In genomic region chr15:74242296-74242929, GRCh38 we compare ENCODE assay signal across 14 cellular contexts. TPM values are rescaled to one million over a fixed set of nuclear protein-coding genes. Genes with fewer than 3 reads are reported as not detected.
DNase-seq lines count a peak whose midpoint lies in the region; ATAC-seq, FAIRE-seq and TF ChIP-seq lines count a peak whose summit lies in the region.
"Had no signal": no experiment of that assay in that cellular context is flagged by ENCODE, and none has a peak within 500 bp of the region (broad histone marks: within the 10 kb centered on the region; RNA-seq: fewer than 3 reads in every experiment).

No MANE protein-coding gene starts in this region.

- no peaks in the 10 kb centered on the region for H3K79me2 ChIP-seq in SK-N-SH (ENCODE audit: insufficient read depth)

- CTCF ChIA-PET in SK-N-SH (lab: Yijun Ruan, JAX): interaction anchor here (0.8 to 2.6 kb wide), 11 partner anchors 8 to 114 kb away, joined by 3 to 14 read pairs (median 4); no protein-coding TSS in a partner anchor
- CTCF ChIA-PET in activated CD8-positive, alpha-beta T cell treated with anti-CD3 and anti-CD28 coated beads for 36 hours (lab: Charles Lee): interaction anchor here (1.1 kb wide), 1 partner anchor 114 kb away, joined by 3 read pairs; no protein-coding TSS in a partner anchor

- TF ChIP-seq EP300 in SK-N-SH (IDR thresholded peaks at IDR 0.05; ENCODE audit: borderline replicate concordance in 1 of 2, low read depth in 1 of 2, low read length in 1 of 2): peak in 1 of 2 experiments; percentile 32; a peak in 1 of 4 replicates

- H3K4me3 ChIP-seq in SK-N-SH (ENCODE audit: low read depth in 2 of 2, low read length in 1 of 2) (no peak overlapping the region), left ventricle myocardium inferior (no peak overlapping the region)
- H3K4me3 ChIP-seq: ovary had no signal

- H3K9me3 Mint-ChIP-seq in activated CD8-positive, alpha-beta T cell treated with anti-CD3 and anti-CD28 coated beads for 36 hours: no peaks in the 10 kb centered on the region
- H3K9me3 Mint-ChIP-seq: stimulated activated naive CD8-positive, alpha-beta T cell treated with anti-CD3 and anti-CD28 coated beads, Interleukin-15, Interleukin-2, amounts not matched to agents 100 ng/mL and 50 ng/mL, for 24 hours had no signal

- H3K27ac Mint-ChIP-seq in activated CD8-positive, alpha-beta T cell treated with anti-CD3 and anti-CD28 coated beads for 36 hours: no peak overlapping the region
- H3K27ac Mint-ChIP-seq: stimulated activated naive CD8-positive, alpha-beta T cell treated with anti-CD3 and anti-CD28 coated beads, Interleukin-15, Interleukin-2, amounts not matched to agents 100 ng/mL and 50 ng/mL, for 24 hours had no signal

- ATAC-seq in activated CD8-positive, alpha-beta T cell treated with anti-CD3 and anti-CD28 coated beads for 36 hours: no peak
- ATAC-seq in HG02852 (IDR thresholded peaks at IDR 0.05; ENCODE audit: unreplicated experiment): no peak

- no peaks in the 10 kb centered on the region for H3K36me3 Mint-ChIP-seq in activated CD8-positive, alpha-beta T cell treated with anti-CD3 and anti-CD28 coated beads for 36 hours (ENCODE audit: low read depth)

- POLR2A ChIA-PET in SK-N-SH (lab: Yijun Ruan, JAX): interaction anchor here (1.1 to 2.1 kb wide), 4 partner anchors 14 to 50 kb away, joined by 3 to 5 read pairs (median 3); no protein-coding TSS in a partner anchor
- POLR2A ChIA-PET in activated CD8-positive, alpha-beta T cell treated with anti-CD3 and anti-CD28 coated beads for 36 hours (lab: Charles Lee): no interaction called here

- DNase-seq in H54 (ENCODE audit: insufficient read length, low spot score) (peak; percentile 74), SK-N-SH (peak; percentile 57), left ventricle myocardium inferior (no peak), renal cortical epithelial cell (ENCODE audit: low read depth) (peak; percentile 50), NCI-H187 (lab: John Stamatoyannopoulos, UW) (no peak)
- no peak for DNase-seq in activated CD8-positive, alpha-beta T cell treated with anti-CD3 and anti-CD28 coated beads for 36 hours
- DNase-seq: DMS153, kidney glomerular epithelial cell, MM.1S, NCI-H446 treated with DMSO at 0.1 percent for 48 hours, ovary had no signal

- intact Hi-C loops in left ventricle myocardium inferior (cut with micrococcal nuclease): no loop called here
- intact Hi-C loops in activated CD8-positive, alpha-beta T cell treated with anti-CD3 and anti-CD28 coated beads for 36 hours (cut with micrococcal nuclease): no loop called here

- no peaks in the 10 kb centered on the region for H3K27me3 ChIP-seq in SK-N-SH (ENCODE audit: insufficient read depth)
- peaks cover 25% of the 10 kb centered on the region for H3K27me3 ChIP-seq in left ventricle myocardium inferior (ENCODE audit: low read depth)
- H3K27me3 ChIP-seq: ovary had no signal

- H3K9me3 ChIP-seq in SK-N-SH: no peaks in the 10 kb centered on the region
- no peaks in the 10 kb centered on the region for H3K9me3 ChIP-seq in left ventricle myocardium inferior (replicated peaks)
- H3K9me3 ChIP-seq: ovary had no signal

- WGBS in SK-N-SH (ENCODE audit: low lambda C conversion rate): 50% methylated on average over 4 of the region's 10 CpGs

- H3K27me3 Mint-ChIP-seq in activated CD8-positive, alpha-beta T cell treated with anti-CD3 and anti-CD28 coated beads for 36 hours: peaks cover 14% of the 10 kb centered on the region

- no peak for FAIRE-seq in H54 (lab: Jason Lieb, UNC)

- peaks cover 52 to 69% of the 10 kb centered on the region in 2 experiments for H3K4me1 ChIP-seq in SK-N-SH (ENCODE audit: control insufficient read depth in 1 of 2, insufficient read depth in 2 of 2, low read depth in 1 of 2, low read length in 1 of 2)
- H3K4me1 ChIP-seq in left ventricle myocardium inferior: peaks cover 56% of the 10 kb centered on the region

- peak overlapping the region; percentile 37; the same call in 1 of the 2 replicates for H3K4me2 ChIP-seq in SK-N-SH

- TF ChIP-seq CTCF in SK-N-SH (IDR thresholded peaks at IDR 0.05): no peak
- TF ChIP-seq CTCF in left ventricle myocardium inferior (IDR thresholded peaks at IDR 0.05; ENCODE audit: borderline replicate concordance): no peak
- TF ChIP-seq CTCF in activated CD8-positive, alpha-beta T cell treated with anti-CD3 and anti-CD28 coated beads for 36 hours (IDR thresholded peaks at IDR 0.05): no peak

- no peaks in the 10 kb centered on the region for H3K9me2 ChIP-seq in SK-N-SH

- TF ChIP-seq RAD21 in SK-N-SH (IDR thresholded peaks at IDR 0.05; ENCODE audit: low read length): no peak

- peaks cover 7% of the 10 kb centered on the region for H3K4me1 Mint-ChIP-seq in activated CD8-positive, alpha-beta T cell treated with anti-CD3 and anti-CD28 coated beads for 36 hours (ENCODE audit: low read depth)

- H3K9ac ChIP-seq in SK-N-SH: 0 out of 2 replicates have a peak overlapping the region, but pooled peaks have one; percentile 19

- peak overlapping the region in 1 of 2 experiments; percentile 97; a peak in 2 of 4 replicates for H3K27ac ChIP-seq in SK-N-SH (ENCODE audit: low read depth in 2 of 2, low read length in 1 of 2)
- H3K27ac ChIP-seq in left ventricle myocardium inferior (replicated peaks): peak overlapping the region; percentile 22
- H3K27ac ChIP-seq: ovary had no signal

- H3F3A ChIP-seq in SK-N-SH (replicated peaks; ENCODE audit: insufficient read depth): no peaks in the 10 kb centered on the region

- no peaks in the 10 kb centered on the region for H4K20me1 ChIP-seq in SK-N-SH (ENCODE audit: insufficient read depth)

- H3K4me3 Mint-ChIP-seq in activated CD8-positive, alpha-beta T cell treated with anti-CD3 and anti-CD28 coated beads for 36 hours: no peak overlapping the region
- H3K4me3 Mint-ChIP-seq: stimulated activated naive CD8-positive, alpha-beta T cell treated with anti-CD3 and anti-CD28 coated beads, Interleukin-15, Interleukin-2, amounts not matched to agents 100 ng/mL and 50 ng/mL, for 24 hours had no signal

- TF ChIP-seq POLR2A in H54 (IDR thresholded peaks at IDR 0.05; ENCODE audit: low read depth, low read length): peak; percentile 52; the same call in 1 of the 2 replicates

- no peaks in the 10 kb centered on the region for H3K36me3 ChIP-seq in SK-N-SH (replicated peaks in 1 of 2; ENCODE audit: control insufficient read depth in 1 of 2, insufficient read depth in 2 of 2, low read length in 1 of 2)
- no peaks in the 10 kb centered on the region for H3K36me3 ChIP-seq in left ventricle myocardium inferior
- H3K36me3 ChIP-seq: ovary had no signal

- peak overlapping the region; percentile 74; the same call in 1 of the 2 replicates for H2AFZ ChIP-seq in SK-N-SH (ENCODE audit: low read depth)

TF ChIP-seq in SK-N-SH, 30 proteins besides CTCF, POLR2A, EP300 and RAD21:
- TF ChIP-seq FOSL2 (IDR thresholded peaks at IDR 0.05; ENCODE audit: borderline replicate concordance, low read depth): peak; percentile 62; the same call in 1 of the 2 replicates
- 0 out of 2 replicates have a peak, but pooled peaks have one; percentile 13 for TF ChIP-seq MAX (IDR thresholded peaks at IDR 0.05; ENCODE audit: low read depth)
- peak; percentile 42; the same call in 1 of the 2 replicates for TF ChIP-seq TCF12 (IDR thresholded peaks at IDR 0.05)
- 0 out of 2 replicates have a peak, but pooled peaks have one; percentile 30 for TF ChIP-seq POLR2AphosphoS5 (IDR thresholded peaks at IDR 0.05; ENCODE audit: low read depth, low read length)
- no peak for TF ChIP-seq ELF1 (IDR thresholded peaks at IDR 0.05)
- TF ChIP-seq NFIC (IDR thresholded peaks at IDR 0.05; ENCODE audit: borderline replicate concordance): peak; percentile 24; the same call in 1 of the 2 replicates
- TF ChIP-seq CHD2 (IDR thresholded peaks at IDR 0.05; ENCODE audit: low read length, partially characterized antibody): no peak

RNA-seq across cellular contexts. Expression of gene CCDC33, which starts 6.3 kb away (rescaled TPM):
- 3.3 and 4.0 TPM in 2 replicates for polyA plus RNA-seq in SK-N-SH (2012; rRNA removed)
- polyA plus RNA-seq in SK-N-SH (2012; cell fraction: cytosol; rRNA removed): 1.8 and 2.9 TPM in 2 replicates
- 3.9 and 4.0 TPM in 2 replicates for polyA plus RNA-seq in SK-N-SH (2012; cell fraction: nucleus; rRNA removed)
- 0.11 TPM for total RNA-seq in left ventricle myocardium inferior
- not detected in 2 replicates for total RNA-seq in renal cortical epithelial cell
- under 1 TPM; 0.16 to 0.38 TPM for total RNA-seq in activated CD8-positive, alpha-beta T cell treated with anti-CD3 and anti-CD28 coated beads for 36 hours
- total RNA-seq: SK-MEL-5 had no signal

RNA-seq across cellular contexts. Expression of gene STRA6, which starts 39.8 kb away (rescaled TPM):
- 27.9 and 31.0 TPM in 2 replicates for polyA plus RNA-seq in SK-N-SH (2012; rRNA removed)
- 7.3 and 13.0 TPM in 2 replicates for polyA plus RNA-seq in SK-N-SH (2012; cell fraction: cytosol; rRNA removed)
- 140 and 152 TPM in 2 replicates for polyA plus RNA-seq in SK-N-SH (2012; cell fraction: nucleus; rRNA removed)
- total RNA-seq in left ventricle myocardium inferior (not detected), renal cortical epithelial cell (0.45 and 0.69 TPM in 2 replicates)
- under 1 TPM; 0.51 to 0.72 TPM for total RNA-seq in activated CD8-positive, alpha-beta T cell treated with anti-CD3 and anti-CD28 coated beads for 36 hours
- total RNA-seq: SK-MEL-5 had no signal

Comparison
In these comparisons a context has a peak if more than half of its experiments do, and no peak if none do; other contexts are left out.
1. DNase-seq: peak in H54 (single experiment), SK-N-SH (single experiment) and renal cortical epithelial cell (single experiment); none in left ventricle myocardium inferior (single experiment), NCI-H187 (0 of 2) and activated CD8-positive, alpha-beta T cell treated with anti-CD3 and anti-CD28 coated beads for 36 hours (single experiment).